22 cellular contexts compared by ENCODE assay signal in the genomic region with DNA sequence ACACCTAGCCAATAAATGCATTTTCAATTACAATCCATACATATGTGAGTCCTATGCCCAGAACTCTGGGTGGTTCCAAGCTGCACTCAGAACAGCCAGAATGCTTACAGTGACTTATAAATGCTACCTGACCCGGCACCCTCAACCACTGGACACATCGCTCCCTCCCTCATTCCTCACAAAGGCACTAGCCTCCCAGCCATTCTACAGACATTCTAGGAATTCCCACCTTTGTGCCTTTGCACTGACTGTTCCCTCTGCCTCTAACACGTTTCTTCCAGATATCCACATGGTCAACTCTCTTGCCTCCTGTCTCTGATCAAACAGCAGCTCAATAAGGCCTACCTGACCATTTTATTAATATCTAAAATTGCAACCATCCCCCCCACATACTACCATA.
"Had no signal": no experiment of that assay in that cellular context is flagged by ENCODE, and none has a peak within 500 bp of the region (broad histone marks: within the 10 kb centered on the region; RNA-seq: fewer than 3 reads in every experiment).

No MANE protein-coding gene starts in this region.

- H3K27ac Mint-ChIP-seq: endodermal cell, naive B cell, nephron, type B pancreatic cell had no signal

- H3K27ac ChIP-seq: coronary artery, foreskin keratinocyte, neutrophil, psoas muscle, sigmoid colon, skin epidermis, stomach had no signal

- H3K36me3 ChIP-seq: neutrophil, sigmoid colon, stomach had no signal

- H3K27me3 Mint-ChIP-seq: naive B cell, type B pancreatic cell had no signal

- H3K4me3 Mint-ChIP-seq: endodermal cell, naive B cell, nephron, type B pancreatic cell had no signal

- H3K36me3 Mint-ChIP-seq: naive B cell had no signal

- ATAC-seq: foreskin keratinocyte, psoas muscle had no signal

- H3K4me1 ChIP-seq: stomach had no signal

- H3K27me3 ChIP-seq: foreskin keratinocyte, neutrophil, sigmoid colon, stomach had no signal

- H3K9me3 Mint-ChIP-seq: endodermal cell, naive B cell, nephron, type B pancreatic cell had no signal

- H3K4me3 ChIP-seq: coronary artery, lung, psoas muscle, sigmoid colon, skin epidermis, stomach had no signal

- DNase-seq: effector CD4-positive, alpha-beta T cell; endodermal cell; erythroblast; foreskin keratinocyte; hippocampal formation; left ventricle myocardium superior; mesenchymal stem cell; naive B cell; psoas muscle; retina; sigmoid colon; stimulated activated CD4-positive, alpha-beta T cell treated with anti-CD3 and anti-CD28 coated beads, Interleukin-2, amount 100 ng/mL, for 24 hours; stimulated activated CD4-positive, alpha-beta T cell treated with anti-CD3 and anti-CD28 coated beads, Interleukin-4, amount 100 ng/mL, for 4 hours; stimulated activated naive CD4-positive, alpha-beta T cell; stomach; substantia nigra had no signal

- H3K9me3 ChIP-seq: neutrophil, psoas muscle, sigmoid colon, stomach had no signal
